In genomic region chr2:13414907-13415306, GRCh38 we compare ENCODE assay signal across 17 cellular contexts.
DNase-seq lines count a peak whose midpoint lies in the region; FAIRE-seq and TF ChIP-seq lines count a peak whose summit lies in the region.
"Had no signal": no experiment of that assay in that cellular context is flagged by ENCODE, and none has a peak within 500 bp of the region (broad histone marks: within the 10 kb centered on the region; RNA-seq: fewer than 3 reads in every experiment).

No MANE protein-coding gene starts in this region.

- H3K4me3 ChIP-seq in BE2C (ENCODE audit: low read depth, low read length) (no peak overlapping the region), epithelial cell of esophagus (ENCODE audit: low read length) (no peak overlapping the region)

- peaks cover 12% of the 10 kb centered on the region for H3K4me1 ChIP-seq in BE2C

- H3K9me3 ChIP-seq in BE2C = no peaks in the 10 kb centered on the region

- H3K36me3 ChIP-seq in BE2C = no peaks in the 10 kb centered on the region

- peak; percentile 75 for FAIRE-seq in D721Med (lab: Jason Lieb, UNC)

- TF ChIP-seq CTCF in BE2C (IDR thresholded peaks at IDR 0.05; ENCODE audit: low read depth, low read length) (0 out of 2 replicates have a peak, but pooled peaks have one; percentile 12), D721Med (IDR thresholded peaks at IDR 0.05; ENCODE audit: insufficient read depth, missing control alignments) (no peak), epithelial cell of esophagus (IDR thresholded peaks at IDR 0.05; ENCODE audit: insufficient read depth, low read depth, low read length, missing control alignments) (peak; percentile 4)

- peak; percentile 79 for DNase-seq in BE2C
- no peak for DNase-seq in D721Med (ENCODE audit: insufficient read length, low spot score)
- peak; percentile 61 for DNase-seq in NCI-H526 treated with DMSO at 0.1 percent for 48 hours (lab: John Stamatoyannopoulos, UW)
- DNase-seq in epithelial cell of esophagus (ENCODE audit: low read depth) = no peak
- no peak for DNase-seq in activated naive CD4-positive, alpha-beta T cell treated with anti-CD3 and anti-CD28 coated beads, Interleukin-2, amount 50 U/mL, for 16 hours
- DNase-seq in A172 (ENCODE audit: low spot score) = no peak
- no peak for DNase-seq in mesenteric fat pad (ENCODE audit: low spot score)
- DNase-seq: ACHN, DMS 273 treated with DMSO at 0.1 percent for 48 hours, GDM1, H9, NCI-H146, NCI-H2029 treated with DMSO at 0.1 percent for 48 hours, NCI-H510A treated with DMSO at 0.1 percent for 48 hours, PC-3, RPMI8226, SIG-M5 had no signal

- no peaks in the 10 kb centered on the region for H3K27me3 ChIP-seq in BE2C

Comparison
In these comparisons a context has a peak if more than half of its experiments do, and no peak if none do; other contexts are left out.
1. DNase-seq: peak in BE2C (single experiment) and NCI-H526 treated with DMSO at 0.1 percent for 48 hours (single experiment); none in D721Med (single experiment), epithelial cell of esophagus (single experiment), activated naive CD4-positive, alpha-beta T cell treated with anti-CD3 and anti-CD28 coated beads, Interleukin-2, amount 50 U/mL, for 16 hours (single experiment), A172 (single experiment) and mesenteric fat pad (single experiment).